ENCODE assay signal across 1 cellular context in the genomic region with DNA sequence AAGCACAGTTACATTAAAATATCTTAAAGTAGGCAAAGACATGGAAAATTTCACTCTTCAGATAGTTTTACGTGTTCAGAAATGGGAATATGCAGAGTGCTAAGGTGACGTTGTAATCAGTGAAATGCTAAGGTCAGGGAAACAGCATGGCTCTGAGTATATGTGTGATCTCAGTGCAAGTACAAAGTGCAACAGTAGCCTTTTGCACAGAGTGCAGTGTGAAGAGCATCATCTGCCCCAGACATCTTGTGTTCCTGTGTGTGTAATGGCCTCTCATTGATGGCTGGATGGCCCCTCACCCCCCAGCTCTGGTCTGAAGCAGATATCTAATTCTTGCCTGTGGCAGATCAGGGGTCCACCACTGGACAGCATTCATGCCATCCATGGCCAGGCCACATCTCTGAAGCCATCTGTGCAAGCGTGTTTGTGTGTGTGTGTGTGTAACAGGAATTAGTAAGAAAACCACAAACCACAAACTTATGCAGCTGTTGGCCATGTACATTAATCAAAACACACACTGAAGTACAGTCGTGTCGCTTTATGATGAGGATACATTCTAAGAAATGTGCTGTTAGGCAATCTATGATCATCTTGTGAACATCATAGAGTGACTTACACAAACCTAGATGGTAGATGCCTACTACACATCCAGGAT.
TF ChIP-seq lines count a peak whose summit lies in the region.

No MANE protein-coding gene starts in this region.

TF ChIP-seq in HepG2, 621 proteins besides CTCF, POLR2A, EP300 and RAD21 (continued from another document and continues in another):
- TF ChIP-seq, protein P1, sequence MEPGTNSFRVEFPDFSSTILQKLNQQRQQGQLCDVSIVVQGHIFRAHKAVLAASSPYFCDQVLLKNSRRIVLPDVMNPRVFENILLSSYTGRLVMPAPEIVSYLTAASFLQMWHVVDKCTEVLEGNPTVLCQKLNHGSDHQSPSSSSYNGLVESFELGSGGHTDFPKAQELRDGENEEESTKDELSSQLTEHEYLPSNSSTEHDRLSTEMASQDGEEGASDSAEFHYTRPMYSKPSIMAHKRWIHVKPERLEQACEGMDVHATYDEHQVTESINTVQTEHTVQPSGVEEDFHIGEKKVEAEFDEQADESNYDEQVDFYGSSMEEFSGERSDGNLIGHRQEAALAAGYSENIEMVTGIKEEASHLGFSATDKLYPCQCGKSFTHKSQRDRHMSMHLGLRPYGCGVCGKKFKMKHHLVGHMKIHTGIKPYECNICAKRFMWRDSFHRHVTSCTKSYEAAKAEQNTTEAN (CRISPR knock-in tag; conservative IDR thresholded peaks at IDR 0.05) = peak; percentile 99
- TF ChIP-seq THAP8 (CRISPR knock-in tag; IDR thresholded peaks at IDR 0.05; ENCODE audit: borderline replicate concordance) (no peak), DDIT3 (CRISPR knock-in tag; IDR thresholded peaks at IDR 0.05) (no peak), HNRNPLL (IDR thresholded peaks at IDR 0.05; ENCODE audit: low read depth, low read length, poor library complexity, severe bottlenecking) (no peak), ZNF101 (CRISPR knock-in tag; IDR thresholded peaks at IDR 0.05; ENCODE audit: borderline replicate concordance, low read depth) (no peak), MXI1 (IDR thresholded peaks at IDR 0.05; ENCODE audit: borderline replicate concordance, low read depth, low read length) (peak; percentile 53; the same call in 1 of the 3 replicates), MEIS2 (CRISPR knock-in tag; IDR thresholded peaks at IDR 0.05) (no peak), MED8 (CRISPR knock-in tag; IDR thresholded peaks at IDR 0.05; ENCODE audit: insufficient replicate concordance) (no peak), ATF7-NPFF (CRISPR knock-in tag; IDR thresholded peaks at IDR 0.05; ENCODE audit: low read depth) (no peak), RFX3 (CRISPR knock-in tag; IDR thresholded peaks at IDR 0.05) (no peak), CENPX (CRISPR knock-in tag; IDR thresholded peaks at IDR 0.05) (no peak), SKIL (CRISPR knock-in tag; IDR thresholded peaks at IDR 0.05; ENCODE audit: borderline replicate concordance) (no peak), TCF12 (IDR thresholded peaks at IDR 0.05) (no peak), TCF12 (CRISPR knock-in tag; IDR thresholded peaks at IDR 0.05) (no peak), ZNF230 (CRISPR knock-in tag; IDR thresholded peaks at IDR 0.05) (no peak), ZNF790 (CRISPR knock-in tag; IDR thresholded peaks at IDR 0.05; ENCODE audit: borderline replicate concordance) (no peak), PTBP1 (IDR thresholded peaks at IDR 0.05; ENCODE audit: low read depth, low read length, poor library complexity, severe bottlenecking) (no peak), ZNF296 (CRISPR knock-in tag; conservative IDR thresholded peaks at IDR 0.05) (no peak), MAFG (CRISPR knock-in tag; IDR thresholded peaks at IDR 0.05) (no peak), ZNF329 (CRISPR knock-in tag; IDR thresholded peaks at IDR 0.05; ENCODE audit: low read depth) (no peak), ZIK1 (CRISPR knock-in tag; IDR thresholded peaks at IDR 0.05; ENCODE audit: borderline replicate concordance, low read depth) (peak; percentile 71; the same call in 1 of the 2 replicates), ERF (CRISPR knock-in tag; IDR thresholded peaks at IDR 0.05) (0 out of 2 replicates have a peak, but pooled peaks have one; percentile 41), ZNF547 (CRISPR knock-in tag; IDR thresholded peaks at IDR 0.05) (0 out of 2 replicates have a peak, but pooled peaks have one; percentile 55), ADNP (CRISPR knock-in tag; IDR thresholded peaks at IDR 0.05) (no peak), ZBTB38 (CRISPR knock-in tag; IDR thresholded peaks at IDR 0.05) (peak; percentile 81), ZNF772 (CRISPR knock-in tag; IDR thresholded peaks at IDR 0.05) (no peak), LCORL (IDR thresholded peaks at IDR 0.05) (no peak), LCORL (CRISPR knock-in tag; IDR thresholded peaks at IDR 0.05) (peak; percentile 30; the same call in 1 of the 2 replicates)
- TF ChIP-seq, protein P2, sequence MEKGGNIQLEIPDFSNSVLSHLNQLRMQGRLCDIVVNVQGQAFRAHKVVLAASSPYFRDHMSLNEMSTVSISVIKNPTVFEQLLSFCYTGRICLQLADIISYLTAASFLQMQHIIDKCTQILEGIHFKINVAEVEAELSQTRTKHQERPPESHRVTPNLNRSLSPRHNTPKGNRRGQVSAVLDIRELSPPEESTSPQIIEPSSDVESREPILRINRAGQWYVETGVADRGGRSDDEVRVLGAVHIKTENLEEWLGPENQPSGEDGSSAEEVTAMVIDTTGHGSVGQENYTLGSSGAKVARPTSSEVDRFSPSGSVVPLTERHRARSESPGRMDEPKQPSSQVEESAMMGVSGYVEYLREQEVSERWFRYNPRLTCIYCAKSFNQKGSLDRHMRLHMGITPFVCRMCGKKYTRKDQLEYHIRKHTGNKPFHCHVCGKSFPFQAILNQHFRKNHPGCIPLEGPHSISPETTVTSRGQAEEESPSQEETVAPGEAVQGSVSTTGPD (CRISPR knock-in tag; IDR thresholded peaks at IDR 0.05) = no peak
- TF ChIP-seq, protein P3, sequence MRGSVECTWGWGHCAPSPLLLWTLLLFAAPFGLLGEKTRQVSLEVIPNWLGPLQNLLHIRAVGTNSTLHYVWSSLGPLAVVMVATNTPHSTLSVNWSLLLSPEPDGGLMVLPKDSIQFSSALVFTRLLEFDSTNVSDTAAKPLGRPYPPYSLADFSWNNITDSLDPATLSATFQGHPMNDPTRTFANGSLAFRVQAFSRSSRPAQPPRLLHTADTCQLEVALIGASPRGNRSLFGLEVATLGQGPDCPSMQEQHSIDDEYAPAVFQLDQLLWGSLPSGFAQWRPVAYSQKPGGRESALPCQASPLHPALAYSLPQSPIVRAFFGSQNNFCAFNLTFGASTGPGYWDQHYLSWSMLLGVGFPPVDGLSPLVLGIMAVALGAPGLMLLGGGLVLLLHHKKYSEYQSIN (CRISPR knock-in tag; IDR thresholded peaks at IDR 0.05; ENCODE audit: borderline replicate concordance) = no peak
- TF ChIP-seq, protein P4, sequence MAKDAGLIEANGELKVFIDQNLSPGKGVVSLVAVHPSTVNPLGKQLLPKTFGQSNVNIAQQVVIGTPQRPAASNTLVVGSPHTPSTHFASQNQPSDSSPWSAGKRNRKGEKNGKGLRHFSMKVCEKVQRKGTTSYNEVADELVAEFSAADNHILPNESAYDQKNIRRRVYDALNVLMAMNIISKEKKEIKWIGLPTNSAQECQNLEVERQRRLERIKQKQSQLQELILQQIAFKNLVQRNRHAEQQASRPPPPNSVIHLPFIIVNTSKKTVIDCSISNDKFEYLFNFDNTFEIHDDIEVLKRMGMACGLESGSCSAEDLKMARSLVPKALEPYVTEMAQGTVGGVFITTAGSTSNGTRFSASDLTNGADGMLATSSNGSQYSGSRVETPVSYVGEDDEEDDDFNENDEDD (CRISPR knock-in tag; IDR thresholded peaks at IDR 0.05; ENCODE audit: borderline replicate concordance) = peak; percentile 33; the same call in 1 of the 2 replicates
- TF ChIP-seq, protein P5, sequence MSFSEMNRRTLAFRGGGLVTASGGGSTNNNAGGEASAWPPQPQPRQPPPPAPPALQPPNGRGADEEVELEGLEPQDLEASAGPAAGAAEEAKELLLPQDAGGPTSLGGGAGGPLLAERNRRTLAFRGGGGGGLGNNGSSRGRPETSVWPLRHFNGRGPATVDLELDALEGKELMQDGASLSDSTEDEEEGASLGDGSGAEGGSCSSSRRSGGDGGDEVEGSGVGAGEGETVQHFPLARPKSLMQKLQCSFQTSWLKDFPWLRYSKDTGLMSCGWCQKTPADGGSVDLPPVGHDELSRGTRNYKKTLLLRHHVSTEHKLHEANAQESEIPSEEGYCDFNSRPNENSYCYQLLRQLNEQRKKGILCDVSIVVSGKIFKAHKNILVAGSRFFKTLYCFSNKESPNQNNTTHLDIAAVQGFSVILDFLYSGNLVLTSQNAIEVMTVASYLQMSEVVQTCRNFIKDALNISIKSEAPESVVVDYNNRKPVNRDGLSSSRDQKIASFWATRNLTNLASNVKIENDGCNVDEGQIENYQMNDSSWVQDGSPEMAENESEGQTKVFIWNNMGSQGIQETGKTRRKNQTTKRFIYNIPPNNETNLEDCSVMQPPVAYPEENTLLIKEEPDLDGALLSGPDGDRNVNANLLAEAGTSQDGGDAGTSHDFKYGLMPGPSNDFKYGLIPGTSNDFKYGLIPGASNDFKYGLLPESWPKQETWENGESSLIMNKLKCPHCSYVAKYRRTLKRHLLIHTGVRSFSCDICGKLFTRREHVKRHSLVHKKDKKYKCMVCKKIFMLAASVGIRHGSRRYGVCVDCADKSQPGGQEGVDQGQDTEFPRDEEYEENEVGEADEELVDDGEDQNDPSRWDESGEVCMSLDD (CRISPR knock-in tag; IDR thresholded peaks at IDR 0.05; ENCODE audit: borderline replicate concordance) = no peak
- TF ChIP-seq, protein P6, sequence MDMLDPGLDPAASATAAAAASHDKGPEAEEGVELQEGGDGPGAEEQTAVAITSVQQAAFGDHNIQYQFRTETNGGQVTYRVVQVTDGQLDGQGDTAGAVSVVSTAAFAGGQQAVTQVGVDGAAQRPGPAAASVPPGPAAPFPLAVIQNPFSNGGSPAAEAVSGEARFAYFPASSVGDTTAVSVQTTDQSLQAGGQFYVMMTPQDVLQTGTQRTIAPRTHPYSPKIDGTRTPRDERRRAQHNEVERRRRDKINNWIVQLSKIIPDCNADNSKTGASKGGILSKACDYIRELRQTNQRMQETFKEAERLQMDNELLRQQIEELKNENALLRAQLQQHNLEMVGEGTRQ (IDR thresholded peaks at IDR 0.05; ENCODE audit: low read depth, low read length) = no peak
- TF ChIP-seq, protein P6 (CRISPR knock-in tag; IDR thresholded peaks at IDR 0.05; ENCODE audit: borderline replicate concordance) = no peak
- TF ChIP-seq, protein P7, sequence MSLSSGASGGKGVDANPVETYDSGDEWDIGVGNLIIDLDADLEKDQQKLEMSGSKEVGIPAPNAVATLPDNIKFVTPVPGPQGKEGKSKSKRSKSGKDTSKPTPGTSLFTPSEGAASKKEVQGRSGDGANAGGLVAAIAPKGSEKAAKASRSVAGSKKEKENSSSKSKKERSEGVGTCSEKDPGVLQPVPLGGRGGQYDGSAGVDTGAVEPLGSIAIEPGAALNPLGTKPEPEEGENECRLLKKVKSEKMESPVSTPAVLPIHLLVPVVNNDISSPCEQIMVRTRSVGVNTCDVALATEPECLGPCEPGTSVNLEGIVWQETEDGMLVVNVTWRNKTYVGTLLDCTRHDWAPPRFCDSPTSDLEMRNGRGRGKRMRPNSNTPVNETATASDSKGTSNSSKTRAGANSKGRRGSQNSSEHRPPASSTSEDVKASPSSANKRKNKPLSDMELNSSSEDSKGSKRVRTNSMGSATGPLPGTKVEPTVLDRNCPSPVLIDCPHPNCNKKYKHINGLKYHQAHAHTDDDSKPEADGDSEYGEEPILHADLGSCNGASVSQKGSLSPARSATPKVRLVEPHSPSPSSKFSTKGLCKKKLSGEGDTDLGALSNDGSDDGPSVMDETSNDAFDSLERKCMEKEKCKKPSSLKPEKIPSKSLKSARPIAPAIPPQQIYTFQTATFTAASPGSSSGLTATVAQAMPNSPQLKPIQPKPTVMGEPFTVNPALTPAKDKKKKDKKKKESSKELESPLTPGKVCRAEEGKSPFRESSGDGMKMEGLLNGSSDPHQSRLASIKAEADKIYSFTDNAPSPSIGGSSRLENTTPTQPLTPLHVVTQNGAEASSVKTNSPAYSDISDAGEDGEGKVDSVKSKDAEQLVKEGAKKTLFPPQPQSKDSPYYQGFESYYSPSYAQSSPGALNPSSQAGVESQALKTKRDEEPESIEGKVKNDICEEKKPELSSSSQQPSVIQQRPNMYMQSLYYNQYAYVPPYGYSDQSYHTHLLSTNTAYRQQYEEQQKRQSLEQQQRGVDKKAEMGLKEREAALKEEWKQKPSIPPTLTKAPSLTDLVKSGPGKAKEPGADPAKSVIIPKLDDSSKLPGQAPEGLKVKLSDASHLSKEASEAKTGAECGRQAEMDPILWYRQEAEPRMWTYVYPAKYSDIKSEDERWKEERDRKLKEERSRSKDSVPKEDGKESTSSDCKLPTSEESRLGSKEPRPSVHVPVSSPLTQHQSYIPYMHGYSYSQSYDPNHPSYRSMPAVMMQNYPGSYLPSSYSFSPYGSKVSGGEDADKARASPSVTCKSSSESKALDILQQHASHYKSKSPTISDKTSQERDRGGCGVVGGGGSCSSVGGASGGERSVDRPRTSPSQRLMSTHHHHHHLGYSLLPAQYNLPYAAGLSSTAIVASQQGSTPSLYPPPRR (CRISPR knock-in tag; IDR thresholded peaks at IDR 0.05; ENCODE audit: borderline replicate concordance) = peak; percentile 53; the same call in 1 of the 2 replicates
